ENCODE assay signal across 18 cellular contexts in the genomic region with DNA sequence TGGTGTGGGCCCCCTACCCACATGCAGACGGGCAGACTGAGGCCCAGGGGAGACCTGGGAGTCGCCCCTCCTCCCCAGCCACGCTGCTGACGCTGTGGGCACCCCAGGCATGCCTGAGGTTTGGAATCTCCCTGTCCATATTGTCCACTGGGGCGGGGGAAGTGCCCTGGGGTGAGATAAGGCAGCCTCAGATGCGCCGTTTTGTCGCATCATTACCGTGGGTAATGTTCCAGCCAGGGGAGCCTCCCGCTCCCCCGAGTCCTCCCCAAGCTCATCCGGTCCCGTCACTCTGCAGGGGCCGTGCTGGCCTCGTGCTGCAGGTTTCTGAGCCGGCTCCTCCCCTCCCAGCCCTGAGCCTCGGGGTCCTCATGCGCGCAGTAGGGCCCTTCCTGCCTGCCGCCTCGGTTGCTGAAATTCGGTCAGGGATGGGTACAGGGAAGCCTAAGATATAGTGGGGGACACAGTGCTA. TPM values are rescaled to one million over a fixed set of nuclear protein-coding genes. Genes with fewer than 3 reads are reported as not detected.
DNase-seq lines count a peak whose midpoint lies in the region; ATAC-seq and TF ChIP-seq lines count a peak whose summit lies in the region.
"Had no signal": no experiment of that assay in that cellular context is flagged by ENCODE, and none has a peak within 500 bp of the region (broad histone marks: within the 10 kb centered on the region; RNA-seq: fewer than 3 reads in every experiment).

No MANE protein-coding gene starts in this region.

- peak overlapping the region; percentile 17 for H3K27ac ChIP-seq in CD4-positive, alpha-beta T cell (ENCODE audit: low read depth, low read length)
- H3K27ac ChIP-seq in HUES48 (ENCODE audit: low read depth, low read length) (no peak overlapping the region), cingulate gyrus (ENCODE audit: low read depth, low read length) (peak overlapping the region; percentile 29), mesendoderm (ENCODE audit: low read depth, low read length) (no peak overlapping the region), brain microvascular endothelial cell (no peak overlapping the region)

- intact Hi-C loops in CD4-positive, alpha-beta T cell (cut with DNase I, micrococcal nuclease): no loop called here

- no peak overlapping the region for H3K4me2 ChIP-seq in mesendoderm (ENCODE audit: low read length)

- no peaks in the 10 kb centered on the region for H3K79me2 ChIP-seq in mesendoderm (ENCODE audit: control insufficient read depth, insufficient read depth, low read length)

- H3K27me3 Mint-ChIP-seq in CD4-positive, alpha-beta T cell: no peaks in the 10 kb centered on the region
- H3K27me3 Mint-ChIP-seq: activated CD4-positive, alpha-beta T cell treated with anti-CD3 and anti-CD28 coated beads for 36 hours had no signal

- no peak overlapping the region for H4K5ac ChIP-seq in mesendoderm (ENCODE audit: low read length)

- H3K9ac ChIP-seq in HUES48 (ENCODE audit: low read depth, low read length) (no peak overlapping the region), mesendoderm (ENCODE audit: low read length) (peak overlapping the region; percentile 28)

- H2BK5ac ChIP-seq in mesendoderm (ENCODE audit: low read length): no peak overlapping the region

- no peak overlapping the region for H4K8ac ChIP-seq in mesendoderm (ENCODE audit: low read depth, low read length)

- in situ Hi-C loops in brain microvascular endothelial cell (cut with HindIII; ENCODE audit: low pct_ligation_motif_present, low sequenced_read_pairs): no loop called here

- H3K36me3 Mint-ChIP-seq in CD4-positive, alpha-beta T cell (ENCODE audit: low read depth): peaks cover 17% of the 10 kb centered on the region

- H3K79me1 ChIP-seq in mesendoderm (ENCODE audit: low read length): peaks cover 6% of the 10 kb centered on the region

- no peak overlapping the region for H2AK5ac ChIP-seq in mesendoderm (ENCODE audit: low read length)

- H3K23ac ChIP-seq in mesendoderm (ENCODE audit: low read length): no peak overlapping the region

- POLR2A ChIA-PET in CD4-positive, alpha-beta T cell (lab: Charles Lee): no interaction called here

- H2BK120ac ChIP-seq in mesendoderm (ENCODE audit: low read depth, low read length): no peak overlapping the region

- no peak overlapping the region for H3K4ac ChIP-seq in mesendoderm (ENCODE audit: low read depth, low read length)

- no peak overlapping the region for H3K4me3 Mint-ChIP-seq in CD4-positive, alpha-beta T cell
- H3K4me3 Mint-ChIP-seq: activated CD4-positive, alpha-beta T cell treated with anti-CD3 and anti-CD28 coated beads for 36 hours had no signal

- WGBS in mesendoderm (ENCODE audit: extremely low coverage, insufficient coverage, low lambda C conversion rate): no CpG with 5 or more reads among the region's 22 CpGs

- no peaks in the 10 kb centered on the region for H3K9me3 ChIP-seq in CD4-positive, alpha-beta T cell (ENCODE audit: control insufficient read depth, low read length)
- peaks cover 9% of the 10 kb centered on the region for H3K9me3 ChIP-seq in HUES48 (ENCODE audit: control insufficient read depth, insufficient read depth, low read length)
- H3K9me3 ChIP-seq: stomach had no signal

- H3K4me1 ChIP-seq in HUES48 (ENCODE audit: control insufficient read depth, insufficient read depth, low read length): peaks cover 11% of the 10 kb centered on the region
- H3K4me1 ChIP-seq in mesendoderm (ENCODE audit: control insufficient read depth, low read depth, low read length): peaks cover 2% of the 10 kb centered on the region

- H2BK15ac ChIP-seq in mesendoderm (replicated peaks; ENCODE audit: low read depth): no peak overlapping the region

- H3K4me3 ChIP-seq in HUES48 (ENCODE audit: low read depth, low read length) (peak overlapping the region; percentile 34; the same call in 1 of the 2 replicates), mesendoderm (ENCODE audit: low read length) (no peak overlapping the region), brain microvascular endothelial cell (ENCODE audit: low read depth, low read length) (no peak overlapping the region)

- no peak for TF ChIP-seq CTCF in CD4-positive, alpha-beta T cell (IDR thresholded peaks at IDR 0.05)
- no peak for TF ChIP-seq CTCF in brain microvascular endothelial cell (IDR thresholded peaks at IDR 0.05; ENCODE audit: low read depth, low read length, missing control alignments)

- H3K4me1 Mint-ChIP-seq in CD4-positive, alpha-beta T cell (ENCODE audit: low read depth): peaks cover 16% of the 10 kb centered on the region

- CTCF ChIA-PET in CD4-positive, alpha-beta T cell (lab: Charles Lee): no interaction called here

- H3K9me3 Mint-ChIP-seq in CD4-positive, alpha-beta T cell: no peaks in the 10 kb centered on the region

- no peaks in the 10 kb centered on the region for H3K27me3 ChIP-seq in CD4-positive, alpha-beta T cell (ENCODE audit: control insufficient read depth, insufficient read depth, low read length)
- no peaks in the 10 kb centered on the region for H3K27me3 ChIP-seq in HUES48 (ENCODE audit: control insufficient read depth, insufficient read depth, low read length)
- no peaks in the 10 kb centered on the region for H3K27me3 ChIP-seq in mesendoderm (ENCODE audit: insufficient read depth, low read length, poor library complexity)
- H3K27me3 ChIP-seq in brain microvascular endothelial cell (replicated peaks): no peaks in the 10 kb centered on the region
- H3K27me3 ChIP-seq: stomach had no signal

- H3K18ac ChIP-seq in mesendoderm (ENCODE audit: low read length): no peak overlapping the region

- no peak for ATAC-seq in CD4-positive, alpha-beta T cell (ENCODE audit: poor library complexity)
- no peak for ATAC-seq in HG02970 (IDR thresholded peaks at IDR 0.05; ENCODE audit: low FRiP score, unreplicated experiment)
- ATAC-seq: activated CD4-positive, alpha-beta T cell treated with anti-CD3 and anti-CD28 coated beads for 36 hours had no signal

- DNase-seq in CD4-positive, alpha-beta T cell: no peak
- DNase-seq in mesendoderm (no peak), brain microvascular endothelial cell (no peak), superior temporal gyrus (ENCODE audit: extremely low spot score) (no peak)
- no peak for DNase-seq in effector CD4-positive, alpha-beta T cell
- DNase-seq: activated CD4-positive, alpha-beta T cell treated with anti-CD3 and anti-CD28 coated beads for 36 hours; activated CD8-positive, alpha-beta memory T cell treated with anti-CD3 and anti-CD28 coated beads, Interleukin-2, amount 50 U/mL, for 4 hours; activated naive CD4-positive, alpha-beta T cell; aorta; foreskin fibroblast; NCI-H1105; NCI-H526 treated with DMSO at 0.1 percent for 48 hours; occipital lobe; stomach; T-helper 9 cell had no signal

- H3K36me3 ChIP-seq in HUES48 (ENCODE audit: control insufficient read depth, insufficient read depth, low read length): peaks cover 29% of the 10 kb centered on the region
- peaks cover 8% of the 10 kb centered on the region for H3K36me3 ChIP-seq in mesendoderm (ENCODE audit: control insufficient read depth, insufficient read depth, low read length)
- H3K36me3 ChIP-seq in brain microvascular endothelial cell (replicated peaks): peaks cover 44% of the 10 kb centered on the region

- peak overlapping the region; percentile 69 for H3K56ac ChIP-seq in mesendoderm (ENCODE audit: low read length)

- no peak overlapping the region for H3K27ac Mint-ChIP-seq in CD4-positive, alpha-beta T cell
- H3K27ac Mint-ChIP-seq: activated CD4-positive, alpha-beta T cell treated with anti-CD3 and anti-CD28 coated beads for 36 hours had no signal

RNA-seq across cellular contexts. Expression of a gene that starts 11.4 kb away (rescaled TPM):
- total RNA-seq in CD4-positive, alpha-beta T cell: 10 to 100 TPM; 74.9 to 76.9 TPM
- polyA plus RNA-seq in mesendoderm (2013, experiment 1 of 2): 34.4 TPM
- 34.6 TPM for polyA plus RNA-seq in mesendoderm (2013, experiment 2 of 2)

RNA-seq across cellular contexts. Expression of a gene that starts 23.2 kb away (rescaled TPM):
- total RNA-seq in CD4-positive, alpha-beta T cell: 1 to 10 TPM; 2.0 to 2.7 TPM
- 2.0 TPM for polyA plus RNA-seq in mesendoderm (2013, experiment 1 of 2)
- 2.1 TPM for polyA plus RNA-seq in mesendoderm (2013, experiment 2 of 2)

RNA-seq across cellular contexts. Expression of a gene that starts 52.2 kb away (rescaled TPM):
- 100 to 1,000 TPM; 111 to 124 TPM for total RNA-seq in CD4-positive, alpha-beta T cell
- 151 TPM for polyA plus RNA-seq in mesendoderm (2013, experiment 1 of 2)
- 147 TPM for polyA plus RNA-seq in mesendoderm (2013, experiment 2 of 2)

Comparison
In these comparisons a context has a peak if more than half of its experiments do, and no peak if none do; other contexts are left out.
1. H3K27ac ChIP-seq: peak in CD4-positive, alpha-beta T cell (single experiment) and cingulate gyrus (single experiment); none in HUES48 (single experiment), mesendoderm (single experiment) and brain microvascular endothelial cell (single experiment).